In genomic region chr7:122304604-122304975, GRCh38 we compare ENCODE assay signal across 10 cellular contexts. TPM values are rescaled to one million over a fixed set of nuclear protein-coding genes. Genes with fewer than 3 reads are reported as not detected.
A peak's percentile ranks its signal among the peaks of the same experiment; 100 is the strongest.
DNase-seq lines count a peak whose midpoint lies in the region; ATAC-seq, FAIRE-seq and TF ChIP-seq lines count a peak whose summit lies in the region.
"Had no signal": no experiment of that assay in that cellular context is flagged by ENCODE, and none has a peak within 500 bp of the region (broad histone marks: within the 10 kb centered on the region; RNA-seq: fewer than 3 reads in every experiment).

TSS of gene FEZF1 (minus strand) at chr7:122304750. CDS start at chr7:122304437, 313 bp downstream.

- no peak within 1 kb of the TSS for H4K91ac ChIP-seq in trophoblast cell (ENCODE audit: low read depth, low read length)

- no peaks in the 10 kb centered on the region for H3K36me3 ChIP-seq in GM23338 (ENCODE audit: insufficient read depth)
- H3K36me3 ChIP-seq in esophagus muscularis mucosa = no peaks in the 10 kb centered on the region
- H3K36me3 ChIP-seq in trophoblast cell (ENCODE audit: control insufficient read depth in 1 of 2, insufficient read depth in 2 of 2, low read length in 2 of 2) = no peaks in the 10 kb centered on the region

- 0 out of 2 replicates have a peak, but pooled peaks cover 3% of the 10 kb centered on the region for H4K20me1 ChIP-seq in GM23338 (replicated peaks; ENCODE audit: insufficient read depth)

- H2BK120ac ChIP-seq in trophoblast cell (ENCODE audit: insufficient read depth, low read length, poor library complexity) = no peak within 1 kb of the TSS

- H2BK12ac ChIP-seq in trophoblast cell (ENCODE audit: low read length) = no peak within 1 kb of the TSS

- ATAC-seq in GM23338 (peak; percentile 13), GM18907 (IDR thresholded peaks at IDR 0.05; ENCODE audit: unreplicated experiment) (no peak)
- ATAC-seq: stimulated activated naive CD8-positive, alpha-beta T cell treated with anti-CD3 and anti-CD28 coated beads, Interleukin-15, amount 100 ng/mL, for 72 hours; T-cell had no signal

- H3K9ac ChIP-seq in trophoblast cell (ENCODE audit: low read length) = no peak within 1 kb of the TSS

- H3K79me1 ChIP-seq in trophoblast cell (ENCODE audit: low read length) = no peaks in the 10 kb centered on the region

- peaks cover 100% of the 10 kb centered on the region for H3K27me3 ChIP-seq in GM23338 (ENCODE audit: insufficient read depth)
- peaks cover 9 to 100% (median 93%) of the 10 kb centered on the region in 4 donors for H3K27me3 ChIP-seq in esophagus muscularis mucosa
- H3K27me3 ChIP-seq in trophoblast cell (ENCODE audit: insufficient read depth, low read length) = peaks cover 79% of the 10 kb centered on the region

- H3K14ac ChIP-seq in trophoblast cell (ENCODE audit: low read length) = no peak within 1 kb of the TSS

- no peaks in the 10 kb centered on the region for H3K9me2 ChIP-seq in GM23338 (ENCODE audit: insufficient read depth)

- H3K18ac ChIP-seq in trophoblast cell (ENCODE audit: low read length) = no peak within 1 kb of the TSS

- H3K9me3 Mint-ChIP-seq in GM23338 = no peaks in the 10 kb centered on the region

- H3K4me2 ChIP-seq in GM23338 (peak within 1 kb of the TSS; percentile 93), trophoblast cell (ENCODE audit: low read length) (peak within 1 kb of the TSS; percentile 84)

- H3K4me1 Mint-ChIP-seq in GM23338 = peaks cover 50% of the 10 kb centered on the region

- H2AK5ac ChIP-seq in trophoblast cell (ENCODE audit: low read length) = no peak within 1 kb of the TSS

- H3K4me3 Mint-ChIP-seq in GM23338 = peak within 1 kb of the TSS; percentile 83
- H3K4me3 Mint-ChIP-seq: T-cell had no signal

- no peak for TF ChIP-seq EP300 in esophagus muscularis mucosa (IDR thresholded peaks at IDR 0.05)

- no peaks in the 10 kb centered on the region for H3K36me3 Mint-ChIP-seq in GM23338 (ENCODE audit: low read depth)
- H3K36me3 Mint-ChIP-seq: T-cell had no signal

- intact Hi-C loops in esophagus muscularis mucosa (cut with DNase I) = no loop called here

- 4% methylated on average over 17 of the region's 17 CpGs for WGBS in esophagus muscularis mucosa
- no CpG with 5 or more reads among the region's 17 CpGs for WGBS in trophoblast cell (ENCODE audit: extremely low coverage, insufficient coverage, insufficient read length)

- peak within 1 kb of the TSS; percentile 90 for H2AFZ ChIP-seq in GM23338
- no peak within 1 kb of the TSS for H2AFZ ChIP-seq in trophoblast cell (ENCODE audit: insufficient read depth, low read length, poor library complexity)

- no peak within 1 kb of the TSS for H3K27ac Mint-ChIP-seq in GM23338
- H3K27ac Mint-ChIP-seq: T-cell had no signal

- peak within 1 kb of the TSS; percentile 74 for H3K4me3 ChIP-seq in GM23338
- H3K4me3 ChIP-seq in esophagus muscularis mucosa = peak within 1 kb of the TSS; percentile 27 to 44 (median 33)
- H3K4me3 ChIP-seq in trophoblast cell (ENCODE audit: low read depth, low read length) = no peak within 1 kb of the TSS

- peaks cover 32% of the 10 kb centered on the region for H3F3A ChIP-seq in GM23338 (replicated peaks; ENCODE audit: low read depth)

- no peak for TF ChIP-seq POLR2A in esophagus muscularis mucosa (IDR thresholded peaks at IDR 0.05; ENCODE audit: low read depth)

- TF ChIP-seq CTCF in GM23338 (conservative IDR thresholded peaks at IDR 0.05; ENCODE audit: low read depth in 2 of 2) (no peak), esophagus muscularis mucosa (IDR thresholded peaks at IDR 0.05) (no peak)

- DNase-seq in GM23338 (ENCODE audit: low spot score) (peak; percentile 81), NCI-H2196 (lab: John Stamatoyannopoulos, UW; ENCODE audit: unreplicated experiment) (peak; percentile 73), esophagus muscularis mucosa (ENCODE audit: extremely low spot score) (no peak), trophoblast cell (peak in 1 of 2 donors; percentile 23), HTR-8/SVneo (ENCODE audit: insufficient read length, low spot score) (no peak), GDM1 (lab: John Stamatoyannopoulos, UW) (no peak)
- no peak for DNase-seq in stimulated activated CD4-positive, alpha-beta T cell treated with anti-CD3 and anti-CD28 coated beads, Interleukin-4, amount 100 ng/mL, for 24 hours
- DNase-seq: stimulated activated naive CD8-positive, alpha-beta T cell treated with anti-CD3 and anti-CD28 coated beads, Interleukin-15, amount 100 ng/mL, for 72 hours; T-cell had no signal

- H3K4me1 ChIP-seq in GM23338 (ENCODE audit: insufficient read depth) = peaks cover 57% of the 10 kb centered on the region
- H3K4me1 ChIP-seq in esophagus muscularis mucosa = peaks cover 36 to 63% (median 53%) of the 10 kb centered on the region in 4 donors
- H3K4me1 ChIP-seq in trophoblast cell (ENCODE audit: control insufficient read depth in 1 of 2, insufficient read depth in 2 of 2, low read length in 2 of 2) = peaks cover 25% of the 10 kb centered on the region in 2 experiments

- H3K4ac ChIP-seq in trophoblast cell (ENCODE audit: low read depth, low read length) = no peak within 1 kb of the TSS

- no peak within 1 kb of the TSS for H4K8ac ChIP-seq in trophoblast cell (ENCODE audit: low read depth, low read length)

- H4K12ac ChIP-seq in trophoblast cell (ENCODE audit: low read depth, low read length) = no peak within 1 kb of the TSS

- H3K27ac ChIP-seq in GM23338 (ENCODE audit: low read depth) = no peak within 1 kb of the TSS
- no peak within 1 kb of the TSS for H3K27ac ChIP-seq in esophagus muscularis mucosa (replicated peaks in 1 of 4)
- H3K27ac ChIP-seq in trophoblast cell (ENCODE audit: low read depth, low read length) = no peak within 1 kb of the TSS

- peaks cover 91% of the 10 kb centered on the region for H3K27me3 Mint-ChIP-seq in GM23338 (ENCODE audit: insufficient read depth, low read depth, poor library complexity)

- no peak for FAIRE-seq in HTR-8/SVneo (lab: Jason Lieb, UNC)

- H2BK5ac ChIP-seq in trophoblast cell (ENCODE audit: low read depth, low read length, poor library complexity) = no peak within 1 kb of the TSS

- H3K79me2 ChIP-seq in GM23338 (replicated peaks; ENCODE audit: insufficient read depth) = no peaks in the 10 kb centered on the region
- H3K79me2 ChIP-seq in trophoblast cell (ENCODE audit: control insufficient read depth, insufficient read depth, low read length, poor library complexity) = no peaks in the 10 kb centered on the region

- no peak within 1 kb of the TSS for H3K23ac ChIP-seq in trophoblast cell (ENCODE audit: low read length)

- H3K9me3 ChIP-seq in esophagus muscularis mucosa (no peaks in the 10 kb centered on the region), trophoblast cell (ENCODE audit: insufficient read depth, low read depth, low read length) (peaks cover 4% of the 10 kb centered on the region)

TF ChIP-seq in GM23338, 12 proteins besides CTCF, POLR2A, EP300 and RAD21 (continues in another document):
- TF ChIP-seq EZH2 (IDR thresholded peaks at IDR 0.05; ENCODE audit: low read depth, unreplicated experiment) = no peak
- TF ChIP-seq REST (IDR thresholded peaks at IDR 0.05; ENCODE audit: unreplicated experiment) = no peak
- TF ChIP-seq ZNF114 (CRISPR knock-in tag; IDR thresholded peaks at IDR 0.05) = no peak
- TF ChIP-seq EZH2phosphoT487 (IDR thresholded peaks at IDR 0.05; ENCODE audit: unreplicated experiment) = no peak
- TF ChIP-seq CREB1 (CRISPR knock-in tag; IDR thresholded peaks at IDR 0.05; ENCODE audit: low read depth) = no peak
- no peak for TF ChIP-seq ZNF331 (CRISPR knock-in tag; IDR thresholded peaks at IDR 0.05; ENCODE audit: low read depth)
- no peak for TF ChIP-seq JUNB (IDR thresholded peaks at IDR 0.05; ENCODE audit: unreplicated experiment)

RNA-seq across cellular contexts. Expression of gene FEZF1, which starts in this region (rescaled TPM):
- 1.7 and 2.3 TPM in 2 replicates for total RNA-seq in GM23338 (2014; rRNA removed; shearing (Covaris generic))
- 0.87 and 1.0 TPM in 2 replicates for polyA plus RNA-seq in GM23338 (2016; fragmentation: Nextera tagmentation; extraction: Ambion mirVana)
- not detected for total RNA-seq in esophagus muscularis mucosa
- polyA plus RNA-seq in trophoblast cell (2013) = 0.06 TPM in 1 of 2 replicates, not detected in the other
- total RNA-seq: T-cell had no signal

Comparison
In these comparisons a context has a peak if more than half of its experiments do, and no peak if none do; other contexts are left out.
1. DNase-seq: peak in GM23338 (single experiment) and NCI-H2196 (single experiment); none in esophagus muscularis mucosa (single experiment), stimulated activated CD4-positive, alpha-beta T cell treated with anti-CD3 and anti-CD28 coated beads, Interleukin-4, amount 100 ng/mL, for 24 hours (single experiment), HTR-8/SVneo (single experiment) and GDM1 (single experiment).